18 cellular contexts compared by ENCODE assay signal in genomic region chr20:35398660-35399144, GRCh38. TPM values are rescaled to one million over a fixed set of nuclear protein-coding genes. Genes with fewer than 3 reads are reported as not detected.
DNase-seq lines count a peak whose midpoint lies in the region; ATAC-seq and TF ChIP-seq lines count a peak whose summit lies in the region.
"Had no signal": no experiment of that assay in that cellular context is flagged by ENCODE, and none has a peak within 500 bp of the region (broad histone marks: within the 10 kb centered on the region; RNA-seq: fewer than 3 reads in every experiment).

No MANE protein-coding gene starts in this region.

- peaks cover 0 to 7% (median 2%) of the 10 kb centered on the region in 9 donors for H3K36me3 ChIP-seq in heart left ventricle
- peaks cover 4% of the 10 kb centered on the region for H3K36me3 ChIP-seq in lower lobe of right lung
- no peaks in the 10 kb centered on the region for H3K36me3 ChIP-seq in thyroid gland

- TF ChIP-seq POLR2A in heart left ventricle (IDR thresholded peaks at IDR 0.05) (no peak), thyroid gland (IDR thresholded peaks at IDR 0.05) (no peak)

- H3K4me3 Mint-ChIP-seq in endothelial cell (ENCODE audit: unreplicated experiment), result no peak overlapping the region
- H3K4me3 Mint-ChIP-seq: activated CD4-positive, alpha-beta T cell treated with anti-CD3 and anti-CD28 coated beads, Interleukin-2, amount 10 ng/mL, durations not matched to agents 24 days and 14 days had no signal

- H3K27ac ChIP-seq in heart left ventricle, result peak overlapping the region in 7 of 12 donors; percentile 6 to 76 (median 44)
- H3K27ac ChIP-seq in lower lobe of right lung, result peak overlapping the region; percentile 34
- peak overlapping the region in 2 of 3 donors; percentile 10 to 65 for H3K27ac ChIP-seq in thyroid gland
- H3K27ac ChIP-seq: A549 had no signal

- H3K4me1 Mint-ChIP-seq in endothelial cell (ENCODE audit: unreplicated experiment), result peaks cover 17% of the 10 kb centered on the region

- H3K9me3 Mint-ChIP-seq in endothelial cell (ENCODE audit: unreplicated experiment), result no peaks in the 10 kb centered on the region
- H3K9me3 Mint-ChIP-seq: activated CD4-positive, alpha-beta T cell treated with anti-CD3 and anti-CD28 coated beads, Interleukin-2, amount 10 ng/mL, durations not matched to agents 24 days and 14 days had no signal

- H3K36me3 Mint-ChIP-seq in endothelial cell (ENCODE audit: low read depth, unreplicated experiment), result no peaks in the 10 kb centered on the region

- no peaks in the 10 kb centered on the region for H3K9me3 ChIP-seq in heart left ventricle
- H3K9me3 ChIP-seq in lower lobe of right lung, result no peaks in the 10 kb centered on the region
- no peaks in the 10 kb centered on the region for H3K9me3 ChIP-seq in thyroid gland
- H3K9me3 ChIP-seq: A549 had no signal

- H3K4me1 ChIP-seq in heart left ventricle (peaks cover 8 to 62% (median 32%) of the 10 kb centered on the region in 12 donors), lower lobe of right lung (peaks cover 16% of the 10 kb centered on the region), thyroid gland (peaks cover 11 to 21% of the 10 kb centered on the region in 2 donors)
- H3K4me1 ChIP-seq: A549 had no signal

- WGBS in heart left ventricle, 4 donors, result 45 to 62% (median 51%) methylated on average over 3 of the region's 3 CpGs
- 53 to 71% methylated on average over 3 of the region's 3 CpGs for WGBS in thyroid gland, 2 donors

- H3K27me3 ChIP-seq in heart left ventricle, result no peaks in the 10 kb centered on the region
- no peaks in the 10 kb centered on the region for H3K27me3 ChIP-seq in lower lobe of right lung (ENCODE audit: low read depth)
- no peaks in the 10 kb centered on the region for H3K27me3 ChIP-seq in thyroid gland

- TF ChIP-seq CTCF in heart left ventricle (IDR thresholded peaks at IDR 0.05), result no peak
- no peak for TF ChIP-seq CTCF in endothelial cell (IDR thresholded peaks at IDR 0.05; ENCODE audit: unreplicated experiment)
- no peak for TF ChIP-seq CTCF in lower lobe of right lung (IDR thresholded peaks at IDR 0.05)
- TF ChIP-seq CTCF in thyroid gland (IDR thresholded peaks at IDR 0.05), result no peak
- no peak for TF ChIP-seq CTCF in GM20000 (IDR thresholded peaks at IDR 0.05; ENCODE audit: extremely low read depth, missing control alignments)

- intact Hi-C loops in heart left ventricle (cut with DNase I), result no loop called here
- intact Hi-C loops in left cardiac atrium (cut with DNase I), result no loop called here
- intact Hi-C loops in lower lobe of right lung (cut with DNase I), result no loop called here
- intact Hi-C loops in thyroid gland (cut with DNase I), result no loop called here

- ATAC-seq in heart left ventricle (no peak), left cardiac atrium (no peak), lower lobe of right lung (no peak), HG03196 (IDR thresholded peaks at IDR 0.05; ENCODE audit: unreplicated experiment) (no peak)
- ATAC-seq: A549 had no signal

- no peaks in the 10 kb centered on the region for H3K27me3 Mint-ChIP-seq in endothelial cell (ENCODE audit: unreplicated experiment)
- H3K27me3 Mint-ChIP-seq: activated CD4-positive, alpha-beta T cell treated with anti-CD3 and anti-CD28 coated beads, Interleukin-2, amount 10 ng/mL, durations not matched to agents 24 days and 14 days had no signal

- DNase-seq in heart left ventricle, result no peak
- no peak for DNase-seq in left cardiac atrium
- DNase-seq in endothelial cell (ENCODE audit: low spot score), result no peak
- no peak for DNase-seq in lower lobe of right lung
- DNase-seq in thyroid gland, result no peak
- no peak for DNase-seq in GM20000 (ENCODE audit: low spot score)
- DNase-seq in NCI-H774 (lab: John Stamatoyannopoulos, UW), result no peak
- DNase-seq: activated CD4-positive, alpha-beta T cell treated with anti-CD3 and anti-CD28 coated beads, Interleukin-2, amount 10 ng/mL, durations not matched to agents 24 days and 14 days; activated T-cell treated with anti-CD3 and anti-CD28 coated beads, Interleukin-2, amount 50 U/mL, for 1 hour; amniotic stem cell; cortex of kidney; KG1; NCI-H1105; NK-92 treated with Interleukin-12 subunit alpha and Interleukin-12 subunit beta, amount 100 ng/mL, for 24 hours; SHP77 treated with DMSO at 0.1 percent for 48 hours; T-helper 9 cell had no signal

- H3K27ac Mint-ChIP-seq in endothelial cell (ENCODE audit: unreplicated experiment), result peak overlapping the region; percentile 83
- H3K27ac Mint-ChIP-seq: activated CD4-positive, alpha-beta T cell treated with anti-CD3 and anti-CD28 coated beads, Interleukin-2, amount 10 ng/mL, durations not matched to agents 24 days and 14 days had no signal

- H3K4me3 ChIP-seq in heart left ventricle (no peak overlapping the region), lower lobe of right lung (no peak overlapping the region), thyroid gland (replicated peaks in 1 of 3) (no peak overlapping the region)
- H3K4me3 ChIP-seq: A549 had no signal

RNA-seq across cellular contexts. Expression of gene UQCC1, which starts 13.1 kb away (rescaled TPM):
- total RNA-seq in heart left ventricle (100 to 1,000 TPM in 4 of 9 donors, 10 to 100 TPM in 5; 56.4 to 132 (median 96.9) TPM), left cardiac atrium (10 to 100 TPM; 77.5 to 94.6 TPM), endothelial cell (ENCODE audit: unreplicated experiment) (41.7 TPM), lower lobe of right lung (52.3 TPM), thyroid gland (10 to 100 TPM; 33.3 to 58.1 (median 46.4) TPM)
- polyA plus RNA-seq in heart left ventricle, result 10 to 100 TPM; 50.1 to 98.8 TPM

RNA-seq across cellular contexts. Expression of gene GDF5, which starts 39.3 kb away (rescaled TPM):
- total RNA-seq in heart left ventricle, result 1 to 10 TPM in 1 of 9 donors, under 1 TPM in 2, not detected in 6; 0.12 to 1.1 (median 0.24) TPM
- under 1 TPM in 1 of 2 donors, not detected in 1; 0.14 TPM for polyA plus RNA-seq in heart left ventricle
- 1 to 10 TPM in 1 of 2 donors, under 1 TPM in 1; 0.56 to 1.3 TPM for total RNA-seq in left cardiac atrium
- total RNA-seq in endothelial cell (ENCODE audit: unreplicated experiment), result not detected
- 0.86 TPM for total RNA-seq in lower lobe of right lung
- total RNA-seq in thyroid gland, result 1 to 10 TPM in 1 of 4 donors, under 1 TPM in 1, not detected in 2; 0.13 to 2.1 TPM
- total RNA-seq: activated CD4-positive, alpha-beta T cell treated with anti-CD3 and anti-CD28 coated beads, Interleukin-2, amount 10 ng/mL, durations not matched to agents 24 days and 14 days had no signal
- polyA plus RNA-seq: A549 had no signal

RNA-seq across cellular contexts. Expression of gene CEP250, which starts 56.7 kb away (rescaled TPM):
- total RNA-seq in heart left ventricle (10 to 100 TPM; 11.6 to 21.4 (median 15.4) TPM), left cardiac atrium (10 to 100 TPM; 11.1 to 17.3 TPM), endothelial cell (ENCODE audit: unreplicated experiment) (30.7 TPM), lower lobe of right lung (30.7 TPM), thyroid gland (100 to 1,000 TPM in 1 of 4 donors, 10 to 100 TPM in 3; 17.5 to 198 (median 34.8) TPM)
- 10 to 100 TPM; 11.4 to 13.0 TPM for polyA plus RNA-seq in heart left ventricle
